8 cellular contexts compared by ENCODE assay signal in genomic region chr14:58199726-58200479, GRCh38. TPM values are rescaled to one million over a fixed set of nuclear protein-coding genes. Genes with fewer than 3 reads are reported as not detected.
DNase-seq lines count a peak whose midpoint lies in the region; ATAC-seq and TF ChIP-seq lines count a peak whose summit lies in the region.

ACTR10 (plus strand) TSS chr14:58200149; CDS start chr14:58200218, 69 bp downstream.

- H3K4me1 Mint-ChIP-seq in GM23338 (peaks cover 11% of the 10 kb centered on the region), naive B cell (peaks cover 18 to 37% (median 20%) of the 10 kb centered on the region in 3 donors)
- peaks cover 30% of the 10 kb centered on the region for H3K4me1 Mint-ChIP-seq in stimulated activated effector memory CD8-positive, alpha-beta T cell treated with anti-CD3 and anti-CD28 coated beads, Interleukin-12 subunit alpha, Interleukin-12 subunit beta, amount 100 ng/mL, for 72 hours

- H3K4me3 Mint-ChIP-seq in GM23338 (peak within 1 kb of the TSS; percentile 96), naive B cell (peak within 1 kb of the TSS; percentile 93 to 98 (median 95))
- H3K4me3 Mint-ChIP-seq in stimulated activated effector memory CD8-positive, alpha-beta T cell treated with anti-CD3 and anti-CD28 coated beads, Interleukin-12 subunit alpha, Interleukin-12 subunit beta, amount 100 ng/mL, for 72 hours, result peak within 1 kb of the TSS; percentile 92

- H3K4me1 ChIP-seq in GM23338 (ENCODE audit: insufficient read depth), result peaks cover 11% of the 10 kb centered on the region

- H3K36me3 Mint-ChIP-seq in GM23338 (ENCODE audit: low read depth) (peaks cover 3% of the 10 kb centered on the region; the same call in 1 of the 3 replicates), naive B cell (no peaks in the 10 kb centered on the region)
- peaks cover 38% of the 10 kb centered on the region for H3K36me3 Mint-ChIP-seq in stimulated activated effector memory CD8-positive, alpha-beta T cell treated with anti-CD3 and anti-CD28 coated beads, Interleukin-12 subunit alpha, Interleukin-12 subunit beta, amount 100 ng/mL, for 72 hours

- peaks cover 4% of the 10 kb centered on the region for H3K27me3 Mint-ChIP-seq in GM23338 (ENCODE audit: insufficient read depth, low read depth, poor library complexity)
- H3K27me3 Mint-ChIP-seq in naive B cell, result peaks cover 0 to 6% (median 0%) of the 10 kb centered on the region in 3 donors

- H2AFZ ChIP-seq in GM23338, result peak within 1 kb of the TSS; percentile 100

- no peaks in the 10 kb centered on the region for H3K36me3 ChIP-seq in GM23338 (ENCODE audit: insufficient read depth)

- 0 out of 2 replicates have a peak, but pooled peaks cover 10% of the 10 kb centered on the region for H4K20me1 ChIP-seq in GM23338 (replicated peaks; ENCODE audit: insufficient read depth)

- TF ChIP-seq CTCF in GM23338 (conservative IDR thresholded peaks at IDR 0.05; ENCODE audit: low read depth in 2 of 2), result no peak

- H3K9me2 ChIP-seq in GM23338 (ENCODE audit: insufficient read depth), result no peaks in the 10 kb centered on the region

- peak within 1 kb of the TSS; percentile 99 for H3K4me3 ChIP-seq in GM23338

- peak; percentile 90 for DNase-seq in Daoy (ENCODE audit: low read depth)
- DNase-seq in GM23338 (ENCODE audit: low spot score), result peak; percentile 83
- peak; percentile 71 to 76 for DNase-seq in Kasumi-1 (lab: John Stamatoyannopoulos, UW)
- peak; percentile 86 for DNase-seq in RPMI8226
- DNase-seq in activated T-helper 1 cell treated with anti-CD3 and anti-CD28 coated beads, Interleukin-2, amount 50 U/mL, for 16 hours (ENCODE audit: low read depth in 1 of 2, low spot score in 1 of 2), result peak; percentile 71 to 82
- peak; percentile 70 for DNase-seq in fibroblast of gingiva (ENCODE audit: low read depth)
- DNase-seq in naive B cell, result peak; percentile 90
- peak; percentile 93 to 96 for DNase-seq in stimulated activated effector memory CD8-positive, alpha-beta T cell treated with anti-CD3 and anti-CD28 coated beads, Interleukin-12 subunit alpha, Interleukin-12 subunit beta, amount 100 ng/mL, for 72 hours (ENCODE audit: low spot score in 2 of 2)

- H3K9me3 Mint-ChIP-seq in GM23338 (no peaks in the 10 kb centered on the region), naive B cell (no peaks in the 10 kb centered on the region)
- no peaks in the 10 kb centered on the region for H3K9me3 Mint-ChIP-seq in stimulated activated effector memory CD8-positive, alpha-beta T cell treated with anti-CD3 and anti-CD28 coated beads, Interleukin-12 subunit alpha, Interleukin-12 subunit beta, amount 100 ng/mL, for 72 hours

- no peaks in the 10 kb centered on the region for H3F3A ChIP-seq in GM23338 (replicated peaks; ENCODE audit: low read depth)

- no peaks in the 10 kb centered on the region for H3K27me3 ChIP-seq in GM23338 (ENCODE audit: insufficient read depth)

- peak within 1 kb of the TSS; percentile 100 for H3K4me2 ChIP-seq in GM23338

- H3K79me2 ChIP-seq in GM23338 (replicated peaks; ENCODE audit: insufficient read depth), result peaks cover 26% of the 10 kb centered on the region

- H3K27ac ChIP-seq in GM23338 (ENCODE audit: low read depth), result peak within 1 kb of the TSS; percentile 83; the same call in 1 of the 2 replicates

- H3K27ac Mint-ChIP-seq in GM23338 (peak within 1 kb of the TSS; percentile 88), naive B cell (peak within 1 kb of the TSS; percentile 97 to 99 (median 97))
- peak within 1 kb of the TSS; percentile 95 for H3K27ac Mint-ChIP-seq in stimulated activated effector memory CD8-positive, alpha-beta T cell treated with anti-CD3 and anti-CD28 coated beads, Interleukin-12 subunit alpha, Interleukin-12 subunit beta, amount 100 ng/mL, for 72 hours

- ATAC-seq in GM23338, result peak; percentile 95
- ATAC-seq in naive B cell (ENCODE audit: low read depth in 2 of 2), result peak; percentile 81 to 83
- ATAC-seq in stimulated activated effector memory CD8-positive, alpha-beta T cell treated with anti-CD3 and anti-CD28 coated beads, Interleukin-12 subunit alpha, Interleukin-12 subunit beta, amount 100 ng/mL, for 72 hours, result peak; percentile 95

TF ChIP-seq in GM23338, 12 proteins besides CTCF, POLR2A, EP300 and RAD21:
- TF ChIP-seq ZNF462 (CRISPR knock-in tag; IDR thresholded peaks at IDR 0.05) (no peak), CREB1 (CRISPR knock-in tag; IDR thresholded peaks at IDR 0.05; ENCODE audit: low read depth) (peak; percentile 9; the same call in 1 of the 2 replicates), POLR2AphosphoS5 (IDR thresholded peaks at IDR 0.05; ENCODE audit: low read depth) (peak; percentile 84)

RNA-seq across cellular contexts. Expression of gene ACTR10, which starts in this region (rescaled TPM):
- total RNA-seq in Daoy (2014; rRNA removed; shearing (Covaris generic)), result 71.3 and 79.3 TPM in 2 replicates
- 30.8 and 48.7 TPM in 2 replicates for total RNA-seq in GM23338 (2014; rRNA removed; shearing (Covaris generic))
- polyA plus RNA-seq in GM23338 (2016; fragmentation: Nextera tagmentation; extraction: Ambion mirVana) (50.2 and 51.3 TPM in 2 replicates), naive B cell (ENCODE audit: low read depth in 6 of 6) (100 to 1,000 TPM in 1 of 6 donors, 10 to 100 TPM in 5; 66.2 to 117 (median 76.6) TPM)

Comparison
In these comparisons a context has a peak if more than half of its experiments do, and no peak if none do; other contexts are left out.
1. Peak in every context shown above with its lines: DNase-seq, ATAC-seq, H3K4me3 ChIP-seq and H3K27ac ChIP-seq.